In the genomic region with DNA sequence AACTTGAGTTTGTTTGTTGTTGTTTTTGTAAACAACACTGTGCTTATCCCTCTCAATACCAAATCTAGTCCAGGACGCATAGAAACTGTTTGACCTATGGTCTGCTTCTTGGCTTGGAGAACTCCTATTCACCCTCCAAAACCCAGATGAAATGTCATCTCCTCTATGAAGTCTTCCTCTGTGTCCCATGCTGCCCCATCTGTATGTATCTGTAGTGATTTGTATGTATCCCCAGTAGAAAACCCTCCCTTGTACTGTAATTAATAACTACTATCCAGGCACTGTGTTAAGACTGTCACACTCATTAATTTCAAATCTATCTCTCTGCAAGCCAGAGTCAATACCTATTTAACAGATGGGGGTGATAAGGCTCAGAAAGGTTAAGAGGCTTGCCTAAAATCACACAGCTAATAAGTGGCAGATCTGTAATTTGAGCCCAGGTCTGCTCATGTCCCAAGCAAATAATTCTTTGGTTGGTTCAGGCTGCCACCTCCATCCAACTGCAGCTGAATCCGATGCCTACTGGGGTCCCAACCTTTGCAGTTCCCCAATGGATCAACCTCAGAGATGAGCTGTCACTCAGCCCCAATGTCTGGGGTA, we compare ENCODE assay signal across 18 cellular contexts. TPM values are rescaled to one million over a fixed set of nuclear protein-coding genes. Genes with fewer than 3 reads are reported as not detected.
DNase-seq lines count a peak whose midpoint lies in the region; ATAC-seq, FAIRE-seq and TF ChIP-seq lines count a peak whose summit lies in the region.
"Had no signal": no experiment of that assay in that cellular context is flagged by ENCODE, and none has a peak within 500 bp of the region (broad histone marks: within the 10 kb centered on the region; RNA-seq: fewer than 3 reads in every experiment).

No MANE protein-coding gene starts in this region.

- H4K20me1 ChIP-seq in H1 (replicated peaks in 1 of 2; ENCODE audit: control insufficient read depth in 1 of 2, insufficient read depth in 2 of 2, low read length in 2 of 2) (no peaks in the 10 kb centered on the region), neural progenitor cell (ENCODE audit: low read depth) (peaks cover 12% of the 10 kb centered on the region)

- H3K4me2 ChIP-seq in H1 (ENCODE audit: insufficient read depth in 1 of 2, low read depth in 2 of 2, low read length in 2 of 2) (peak overlapping the region in 1 of 2 experiments; percentile 48; a peak in 2 of 4 replicates), neural progenitor cell (peak overlapping the region; percentile 52)
- H3K4me2 ChIP-seq: PC-9 had no signal

- no peak for TF ChIP-seq CTCF in left ventricle myocardium inferior (IDR thresholded peaks at IDR 0.05; ENCODE audit: borderline replicate concordance)
- no peak for TF ChIP-seq CTCF in H1 (IDR thresholded peaks at IDR 0.05; ENCODE audit: control extremely low read depth in 1 of 3, insufficient read depth in 1 of 3, low read depth in 1 of 3, low read length in 3 of 3)
- no peak for TF ChIP-seq CTCF in neural progenitor cell (IDR thresholded peaks at IDR 0.05)

- peak overlapping the region; percentile 33 for H3K4me3 Mint-ChIP-seq in neural progenitor cell
- H3K4me3 Mint-ChIP-seq: activated T-cell treated with anti-CD3 and anti-CD28 coated beads, Interleukin-2, amount 50 U/mL, for 4 hours; T-helper 1 cell treated with Interleukin-12 subunit alpha and Interleukin-12 subunit beta and Interleukin-4 antibody, amounts not matched to agents 30 μg/mL and 1 μg/mL, for 36 hours had no signal

- intact Hi-C loops in left ventricle myocardium inferior (cut with micrococcal nuclease) (no loop called here), left cardiac atrium (cut with DNase I) (no loop called here)

- H2AK5ac ChIP-seq in H1 (ENCODE audit: low read depth, low read length) = no peak overlapping the region

- CTCF ChIA-PET in H1 (lab: Charles Lee; ENCODE audit: partially characterized antibody) = interaction anchor here (1.4 to 13.2 kb wide), 5 partner anchors 9 to 60 kb away, joined by 4 to 168 read pairs (median 49); no protein-coding TSS in a partner anchor

- no peak for TF ChIP-seq EP300 in H1 (IDR thresholded peaks at IDR 0.05; ENCODE audit: borderline replicate concordance in 1 of 2, low read depth in 2 of 2, low read length in 2 of 2)

- H3K36me3 ChIP-seq in left ventricle myocardium inferior = no peaks in the 10 kb centered on the region
- H3K36me3 ChIP-seq in H1 (ENCODE audit: control insufficient read depth in 2 of 4, insufficient read depth in 4 of 4, low read length in 3 of 4) = no peaks in the 10 kb centered on the region
- no peaks in the 10 kb centered on the region for H3K36me3 ChIP-seq in neural progenitor cell
- no peaks in the 10 kb centered on the region for H3K36me3 ChIP-seq in urinary bladder (ENCODE audit: insufficient read depth)

- H3K4me3 ChIP-seq in left ventricle myocardium inferior (no peak overlapping the region), H1 (ENCODE audit: extremely low read depth in 1 of 4, insufficient read depth in 2 of 4, low read depth in 3 of 4, low read length in 4 of 4) (no peak overlapping the region), neural progenitor cell (no peak overlapping the region), urinary bladder (ENCODE audit: low read depth, low read length) (no peak overlapping the region)
- H3K4me3 ChIP-seq: PC-9, testis had no signal

- H3K18ac ChIP-seq in H1 (ENCODE audit: extremely low read depth, low read length) = no peak overlapping the region

- H3K9ac ChIP-seq in H1 (replicated peaks in 1 of 4; ENCODE audit: extremely low read depth in 1 of 4, low read depth in 3 of 4, low read length in 3 of 4) (no peak overlapping the region), neural progenitor cell (no peak overlapping the region)

- H4K5ac ChIP-seq in H1 (ENCODE audit: insufficient read length, low read depth, low read length) = no peak overlapping the region

- peaks cover 17% of the 10 kb centered on the region for H3F3A ChIP-seq in neural progenitor cell (ENCODE audit: low read depth)

- H3K27ac ChIP-seq in left ventricle myocardium inferior (replicated peaks) (peak overlapping the region; percentile 89), H1 (ENCODE audit: low read depth, low read length) (no peak overlapping the region), neural progenitor cell (no peak overlapping the region), urinary bladder (ENCODE audit: low read depth) (peak overlapping the region; percentile 24)
- H3K27ac ChIP-seq: PC-9 had no signal

- H3K23me2 ChIP-seq in H1 (ENCODE audit: low read depth, low read length) = no peaks in the 10 kb centered on the region

- FAIRE-seq in H1 (lab: Jason Lieb, UNC) = peak; percentile 19
- FAIRE-seq: D721Med, frontal cortex, keratinocyte had no signal

- H4K91ac ChIP-seq in H1 (replicated peaks; ENCODE audit: insufficient read length, low read length) = peak overlapping the region; percentile 38

- no peak overlapping the region for H2BK15ac ChIP-seq in H1 (ENCODE audit: low read length)

- H2BK20ac ChIP-seq in H1 (ENCODE audit: low read length) = 0 out of 2 replicates have a peak overlapping the region, but pooled peaks have one; percentile 0

- H3K14ac ChIP-seq in H1 (ENCODE audit: insufficient read length) = no peak overlapping the region

- no peaks in the 10 kb centered on the region for H3K9me3 Mint-ChIP-seq in neural progenitor cell
- H3K9me3 Mint-ChIP-seq: activated T-cell treated with anti-CD3 and anti-CD28 coated beads, Interleukin-2, amount 50 U/mL, for 4 hours; T-helper 1 cell treated with Interleukin-12 subunit alpha and Interleukin-12 subunit beta and Interleukin-4 antibody, amounts not matched to agents 30 μg/mL and 1 μg/mL, for 36 hours had no signal

- TF ChIP-seq RAD21 in H1 (IDR thresholded peaks at IDR 0.05 in 1 of 2, conservative IDR thresholded peaks at IDR 0.05 in 1 of 2; ENCODE audit: low read depth in 2 of 2, low read length in 2 of 2) = no peak

- H3K36me3 Mint-ChIP-seq in neural progenitor cell = no peaks in the 10 kb centered on the region

- POLR2A ChIA-PET in H1 (lab: Charles Lee; ENCODE audit: partially characterized antibody) = interaction anchor here (1.0 to 2.0 kb wide), 3 partner anchors 16 to 30 kb away, joined by 3 to 8 read pairs (median 3); no protein-coding TSS in a partner anchor

- H3K27me3 ChIP-seq in left ventricle myocardium inferior (ENCODE audit: low read depth) (no peaks in the 10 kb centered on the region), H1 (replicated peaks in 1 of 4; ENCODE audit: control insufficient read depth in 3 of 4, extremely low read depth in 1 of 4, insufficient read depth in 3 of 4, low read length in 3 of 4) (no peaks in the 10 kb centered on the region; a peak in 1 of 7 replicates), neural progenitor cell (no peaks in the 10 kb centered on the region)
- H3K27me3 ChIP-seq: testis had no signal

- ATAC-seq in left cardiac atrium (no peak), HG02623 (IDR thresholded peaks at IDR 0.05; ENCODE audit: unreplicated experiment) (no peak)
- ATAC-seq: activated T-cell treated with anti-CD3 and anti-CD28 coated beads, Interleukin-2, amount 50 U/mL, for 4 hours had no signal

- H2BK120ac ChIP-seq in H1 (replicated peaks; ENCODE audit: low read depth, low read length) = no peak overlapping the region

- H3K23ac ChIP-seq in H1 (ENCODE audit: insufficient read length) = no peak overlapping the region

- H3K56ac ChIP-seq in H1 (replicated peaks; ENCODE audit: insufficient read length, low read depth, low read length) = no peak overlapping the region

- H2BK12ac ChIP-seq in H1 (ENCODE audit: low read depth, low read length) = peak overlapping the region; percentile 27; the same call in 1 of the 2 replicates

- peaks cover 67% of the 10 kb centered on the region for H3K4me1 Mint-ChIP-seq in neural progenitor cell

- no peak for DNase-seq in left ventricle myocardium inferior
- DNase-seq in left cardiac atrium = no peak
- DNase-seq in H1 (ENCODE audit: low read depth in 1 of 2, low spot score in 2 of 2) = no peak
- no peak for DNase-seq in neural progenitor cell (ENCODE audit: low spot score)
- DNase-seq in NCI-H1694 (lab: John Stamatoyannopoulos, UW) = no peak
- DNase-seq in HPDE6-E6E7 (ENCODE audit: extremely low spot score) = no peak
- DNase-seq: activated CD4-positive, alpha-beta T cell treated with anti-CD3 and anti-CD28 coated beads for 48 hours; activated T-cell treated with anti-CD3 and anti-CD28 coated beads, Interleukin-2, amount 50 U/mL, for 4 hours; effector CD4-positive, alpha-beta T cell; NCI-H1417; PC-9; testis had no signal

- H3K27ac Mint-ChIP-seq in neural progenitor cell = peak overlapping the region; percentile 8
- H3K27ac Mint-ChIP-seq: T-helper 1 cell treated with Interleukin-12 subunit alpha and Interleukin-12 subunit beta and Interleukin-4 antibody, amounts not matched to agents 30 μg/mL and 1 μg/mL, for 36 hours had no signal

- H3K79me2 ChIP-seq in H1 (ENCODE audit: control insufficient read depth in 1 of 2, insufficient read depth in 2 of 2, low read length in 2 of 2) (peaks cover 0 to 3% of the 10 kb centered on the region in 2 experiments; a peak in 1 of 4 replicates), neural progenitor cell (ENCODE audit: low read depth) (no peaks in the 10 kb centered on the region)

- H3K4me1 ChIP-seq in left ventricle myocardium inferior = peaks cover 86% of the 10 kb centered on the region
- peaks cover 14 to 47% (median 16%) of the 10 kb centered on the region in 4 experiments for H3K4me1 ChIP-seq in H1 (replicated peaks in 1 of 4; ENCODE audit: control insufficient read depth in 3 of 4, insufficient read depth in 4 of 4, low read length in 3 of 4)
- H3K4me1 ChIP-seq in neural progenitor cell = peaks cover 41% of the 10 kb centered on the region
- H3K4me1 ChIP-seq in urinary bladder (ENCODE audit: insufficient read depth) = no peaks in the 10 kb centered on the region

- 76% methylated on average over 2 of the region's 2 CpGs; no CpG with 5 or more reads in 1 of the 2 experiments for WGBS in H1 (ENCODE audit: extremely low coverage in 1 of 2, insufficient coverage in 1 of 2, insufficient read length in 1 of 2, insufficient replicate concordance in 2 of 2, low coverage in 1 of 2, low lambda C conversion rate in 2 of 2, missing lambda C conversion rate in 1 of 2), 2 experiments
- 87% methylated on average over 2 of the region's 2 CpGs for WGBS in urinary bladder

- peaks cover 6% of the 10 kb centered on the region for H3K27me3 Mint-ChIP-seq in neural progenitor cell (ENCODE audit: insufficient read depth, low read depth)

- H2AFZ ChIP-seq in H1 (ENCODE audit: low read length) (no peak overlapping the region), neural progenitor cell (replicated peaks) (no peak overlapping the region)
- H2AFZ ChIP-seq: PC-9 had no signal

- H3K79me1 ChIP-seq in H1 (ENCODE audit: low read depth, low read length) = peaks cover 12% of the 10 kb centered on the region

- H3K9me3 ChIP-seq in left ventricle myocardium inferior (replicated peaks) (no peaks in the 10 kb centered on the region), H1 (ENCODE audit: insufficient read depth in 2 of 2, low read depth in 1 of 2, low read length in 1 of 2) (no peaks in the 10 kb centered on the region; a peak in 1 of 4 replicates), neural progenitor cell (ENCODE audit: low read depth) (no peaks in the 10 kb centered on the region)
- H3K9me3 ChIP-seq: testis had no signal

- no peak overlapping the region for H4K8ac ChIP-seq in H1 (ENCODE audit: extremely low read depth, insufficient read depth, low read length)

- no peak for TF ChIP-seq POLR2A in H1 (IDR thresholded peaks at IDR 0.05; ENCODE audit: control extremely low read depth in 1 of 2, low read depth in 2 of 2, low read length in 2 of 2)

- no peak overlapping the region for H3K4ac ChIP-seq in H1 (replicated peaks; ENCODE audit: insufficient read length, low read depth, low read length)

- peak overlapping the region; percentile 3; the same call in 1 of the 2 replicates for H2BK5ac ChIP-seq in H1 (ENCODE audit: low read depth, low read length)

RNA-seq across cellular contexts. Expression of gene ECE1, which starts 24.6 kb away (rescaled TPM):
- 54.7 TPM for total RNA-seq in left ventricle myocardium inferior
- 100 to 1,000 TPM in 1 of 2 donors, 10 to 100 TPM in 1; 66.2 to 138 TPM for total RNA-seq in left cardiac atrium
- 36.8 and 37.1 TPM in 2 replicates for total RNA-seq in H1 (2021; fragmentation: NEBNext Ultra II Directional; extraction: Animal tissue kit (Norgen Biotek cat#: 25700))
- 21.4 and 26.7 TPM in 2 replicates for polyA plus RNA-seq in H1 (2011; rRNA removed)
- polyA plus RNA-seq in H1 (2011; cell fraction: cytosol; rRNA removed) = 15.9 TPM
- 24.2 TPM for polyA plus RNA-seq in H1 (2011; cell fraction: nucleus; rRNA removed)
- 23.4 to 31.1 TPM (median 26.4 TPM) in 4 replicates for polyA plus RNA-seq in H1 (2012, experiment 1 of 2)
- polyA plus RNA-seq in H1 (2012, experiment 2 of 2) = 17.3 TPM
- polyA plus RNA-seq in H1 (2013, experiment 1 of 2) = 44.8 TPM
- polyA plus RNA-seq in H1 (2013, experiment 2 of 2) = 44.6 TPM
- polyA minus RNA-seq in H1 (2011; rRNA and poly(A)+ RNA removed) = 23.9 and 27.9 TPM in 2 replicates
- polyA minus RNA-seq in H1 (2011; cell fraction: cytosol; rRNA and poly(A)+ RNA removed) = 13.4 TPM
- polyA minus RNA-seq in H1 (2011; cell fraction: nucleus; rRNA and poly(A)+ RNA removed) = 12.3 TPM
- total RNA-seq in neural progenitor cell (ENCODE audit: low replicate concordance) = 12.5 and 15.2 TPM in 2 replicates
- 32.5 TPM for total RNA-seq in urinary bladder
- 121 TPM for polyA plus RNA-seq in urinary bladder

Comparison
In these comparisons a context has a peak if more than half of its experiments do, and no peak if none do; other contexts are left out.
1. H3K27ac ChIP-seq: peak in left ventricle myocardium inferior (single experiment) and urinary bladder (single experiment); none in H1 (single experiment) and neural progenitor cell (single experiment).